Comparison of ENCODE assay signal across 14 cellular contexts in genomic region chr16:50193594-50193993, GRCh38. TPM values are rescaled to one million over a fixed set of nuclear protein-coding genes. Genes with fewer than 3 reads are reported as not detected.
A peak's percentile ranks its signal among the peaks of the same experiment; 100 is the strongest.
DNase-seq lines count a peak whose midpoint lies in the region; ATAC-seq and TF ChIP-seq lines count a peak whose summit lies in the region.
"Had no signal": no experiment of that assay in that cellular context is flagged by ENCODE, and none has a peak within 500 bp of the region (broad histone marks: within the 10 kb centered on the region; RNA-seq: fewer than 3 reads in every experiment).

No MANE protein-coding gene starts in this region.

- no peak for TF ChIP-seq CTCF in H9 (conservative IDR thresholded peaks at IDR 0.05)
- no peak for TF ChIP-seq CTCF in mammary epithelial cell (conservative IDR thresholded peaks at IDR 0.05 in 1 of 2, IDR thresholded peaks at IDR 0.05 in 1 of 2; ENCODE audit: extremely low read depth in 1 of 2, insufficient read depth in 1 of 2, low read depth in 1 of 2, low read length in 2 of 2)
- no peak for TF ChIP-seq CTCF in colonic mucosa (IDR thresholded peaks at IDR 0.05)

- DNase-seq in CD8-positive, alpha-beta memory T cell = no peak
- DNase-seq in H9 (no peak), mammary epithelial cell (peak; percentile 78), colonic mucosa (no peak)
- DNase-seq in naive thymus-derived CD8-positive, alpha-beta T cell = no peak
- no peak for DNase-seq in activated T-helper 2 cell treated with anti-CD3 and anti-CD28 coated beads, Interferon-gamma antibody, Interleukin-2, Interleukin-4, amounts not matched to agents 10 μg/mL and 5 μg/mL and 100 μg/mL, durations not matched to agents 14 hours and 24 hours and 36 hours (ENCODE audit: low spot score)
- DNase-seq: activated naive CD4-positive, alpha-beta T cell treated with anti-CD3 and anti-CD28 coated beads for 36 hours; caudate nucleus; GDM1; immature natural killer cell; NCI-H1092 had no signal

- peaks cover 57 to 80% (median 79%) of the 10 kb centered on the region in 3 donors for H3K4me1 Mint-ChIP-seq in CD8-positive, alpha-beta memory T cell
- H3K4me1 Mint-ChIP-seq in H9 = peaks cover 0 to 9% of the 10 kb centered on the region in 2 experiments; a peak in 2 of 4 replicates
- peaks cover 25 to 75% (median 70%) of the 10 kb centered on the region in 4 donors for H3K4me1 Mint-ChIP-seq in naive thymus-derived CD8-positive, alpha-beta T cell
- H3K4me1 Mint-ChIP-seq in activated T-helper 2 cell treated with anti-CD3 and anti-CD28 coated beads, Interferon-gamma antibody, Interleukin-2, Interleukin-4, amounts not matched to agents 10 μg/mL and 5 μg/mL and 100 μg/mL, durations not matched to agents 14 hours and 24 hours and 36 hours (ENCODE audit: low read depth) = peaks cover 25% of the 10 kb centered on the region

- no peak overlapping the region for H3K4me3 ChIP-seq in CD8-positive, alpha-beta memory T cell (ENCODE audit: low read length)
- H3K4me3 ChIP-seq in mammary epithelial cell (replicated peaks in 1 of 3; ENCODE audit: insufficient read depth in 1 of 3, low read depth in 2 of 3, low read length in 3 of 3) = no peak overlapping the region
- no peak overlapping the region for H3K4me3 ChIP-seq in colonic mucosa
- H3K4me3 ChIP-seq: SJSA1, thoracic aorta had no signal

- H3K27me3 ChIP-seq in CD8-positive, alpha-beta memory T cell (ENCODE audit: insufficient read depth, low read length, poor library complexity, severe bottlenecking) = no peaks in the 10 kb centered on the region
- no peaks in the 10 kb centered on the region for H3K27me3 ChIP-seq in H9 (ENCODE audit: insufficient read depth, low read length)
- H3K27me3 ChIP-seq in mammary epithelial cell (ENCODE audit: insufficient read depth, low read length) = no peaks in the 10 kb centered on the region
- H3K27me3 ChIP-seq in colonic mucosa = no peaks in the 10 kb centered on the region
- H3K27me3 ChIP-seq: SJSA1 had no signal

- no peak overlapping the region for H3K4ac ChIP-seq in H9 (ENCODE audit: low read depth, low read length)

- peaks cover 10% of the 10 kb centered on the region for H3K79me1 ChIP-seq in H9 (ENCODE audit: insufficient read depth, low read depth, low read length, poor library complexity, severe bottlenecking)

- no peaks in the 10 kb centered on the region for H3K9me3 Mint-ChIP-seq in CD8-positive, alpha-beta memory T cell
- H3K9me3 Mint-ChIP-seq in H9 = no peaks in the 10 kb centered on the region
- H3K9me3 Mint-ChIP-seq in naive thymus-derived CD8-positive, alpha-beta T cell = no peaks in the 10 kb centered on the region
- no peaks in the 10 kb centered on the region for H3K9me3 Mint-ChIP-seq in activated T-helper 2 cell treated with anti-CD3 and anti-CD28 coated beads, Interferon-gamma antibody, Interleukin-2, Interleukin-4, amounts not matched to agents 10 μg/mL and 5 μg/mL and 100 μg/mL, durations not matched to agents 14 hours and 24 hours and 36 hours
- H3K9me3 Mint-ChIP-seq: activated naive CD4-positive, alpha-beta T cell treated with anti-CD3 and anti-CD28 coated beads for 36 hours; immature natural killer cell had no signal

- H3K14ac ChIP-seq in H9 (ENCODE audit: insufficient read depth, low read length) = no peak overlapping the region

- intact Hi-C loops in mammary epithelial cell (cut with micrococcal nuclease) (no loop called here), colonic mucosa (cut with DNase I) (no loop called here)
- intact Hi-C loops in activated T-helper 2 cell treated with anti-CD3 and anti-CD28 coated beads, Interferon-gamma antibody, Interleukin-2, Interleukin-4, amounts not matched to agents 10 μg/mL and 5 μg/mL and 100 μg/mL, durations not matched to agents 14 hours and 24 hours and 36 hours (cut with micrococcal nuclease) = no loop called here

- H4K5ac ChIP-seq in H9 (ENCODE audit: insufficient read length, low read depth, low read length) = no peak overlapping the region

- in situ Hi-C loops in mammary epithelial cell (cut with MboI; ENCODE audit: low sequenced_read_pairs in 2 of 2) = no loop called here

- no TSS peak for BruUV-seq in mammary epithelial cell (replicated peaks; lab: Mats Ljungman, UMichigan)

- no peaks in the 10 kb centered on the region for H3K23me2 ChIP-seq in H9 (ENCODE audit: insufficient read length, low read depth, low read length, poor library complexity, severe bottlenecking)

- ATAC-seq in naive thymus-derived CD8-positive, alpha-beta T cell = no peak
- ATAC-seq in HG03354 (IDR thresholded peaks at IDR 0.05; ENCODE audit: poor library complexity, severe bottlenecking, unreplicated experiment) = no peak

- POLR2A ChIA-PET in CD8-positive, alpha-beta memory T cell (lab: Charles Lee) = no interaction called here
- POLR2A ChIA-PET in naive thymus-derived CD8-positive, alpha-beta T cell (lab: Charles Lee) = no interaction called here

- CTCF ChIA-PET in CD8-positive, alpha-beta memory T cell (lab: Charles Lee) = interaction anchor here (0.6 kb wide), 1 partner anchor 59 kb away, joined by 3 read pairs; no protein-coding TSS in a partner anchor
- CTCF ChIA-PET in mammary epithelial cell (lab: Charles Lee; ENCODE audit: low non-redundant PET) = no interaction called here

- H2AFZ ChIP-seq in H9 (ENCODE audit: low read length) = no peak overlapping the region
- no peak overlapping the region for H2AFZ ChIP-seq in mammary epithelial cell (ENCODE audit: low read depth, low read length)

- no peaks in the 10 kb centered on the region for H4K20me1 ChIP-seq in H9 (ENCODE audit: control insufficient read depth, insufficient read depth, insufficient read length)
- H4K20me1 ChIP-seq in mammary epithelial cell (ENCODE audit: insufficient read depth, low read length) = no peaks in the 10 kb centered on the region

- H3K4me2 ChIP-seq in H9 (ENCODE audit: insufficient read depth, insufficient read length, low read length) (no peak overlapping the region), mammary epithelial cell (ENCODE audit: insufficient read depth, low read depth, low read length) (no peak overlapping the region)

- no peak overlapping the region for H3K23ac ChIP-seq in H9 (ENCODE audit: insufficient read length, low read depth, low read length)

- H4K8ac ChIP-seq in H9 (replicated peaks; ENCODE audit: insufficient read length, low read depth, low read length) = no peak overlapping the region

- H3K9ac ChIP-seq in H9 (ENCODE audit: extremely low read depth, insufficient read length, low read length) (no peak overlapping the region), mammary epithelial cell (ENCODE audit: insufficient read depth, low read length) (no peak overlapping the region), colonic mucosa (ENCODE audit: low read depth in 2 of 2, low read length in 2 of 2) (no peak overlapping the region)

- peak overlapping the region in 5 of 8 donors; percentile 28 to 53 (median 51) for H3K27ac Mint-ChIP-seq in CD8-positive, alpha-beta memory T cell
- peak overlapping the region in 2 of 3 experiments; percentile 0 to 14; a peak in 2 of 7 replicates for H3K27ac Mint-ChIP-seq in H9
- H3K27ac Mint-ChIP-seq in naive thymus-derived CD8-positive, alpha-beta T cell = peak overlapping the region in 9 of 10 donors; percentile 15 to 85 (median 62)
- no peak overlapping the region for H3K27ac Mint-ChIP-seq in activated T-helper 2 cell treated with anti-CD3 and anti-CD28 coated beads, Interferon-gamma antibody, Interleukin-2, Interleukin-4, amounts not matched to agents 10 μg/mL and 5 μg/mL and 100 μg/mL, durations not matched to agents 14 hours and 24 hours and 36 hours
- H3K27ac Mint-ChIP-seq: activated naive CD4-positive, alpha-beta T cell treated with anti-CD3 and anti-CD28 coated beads for 36 hours had no signal

- no CpG with 5 or more reads among the region's 5 CpGs for WGBS in H9 (ENCODE audit: extremely low coverage, insufficient read length, low lambda C conversion rate)
- 61% methylated on average over 4 of the region's 5 CpGs for WGBS in mammary epithelial cell (ENCODE audit: low coverage, missing lambda C conversion rate)

- no peak overlapping the region for H3K18ac ChIP-seq in H9 (ENCODE audit: insufficient read length, low read depth, low read length)

- H3K56ac ChIP-seq in H9 (ENCODE audit: insufficient read length, low read depth, low read length) = no peak overlapping the region

- no peak overlapping the region for H3K27ac ChIP-seq in CD8-positive, alpha-beta memory T cell (ENCODE audit: low read depth, low read length)
- H3K27ac ChIP-seq in H9 (ENCODE audit: insufficient read length, low read depth, low read length) (no peak overlapping the region), mammary epithelial cell (ENCODE audit: insufficient read depth, low read depth, low read length) (peak overlapping the region; percentile 56), colonic mucosa (no peak overlapping the region)
- H3K27ac ChIP-seq: SJSA1, thoracic aorta had no signal

- no peaks in the 10 kb centered on the region for H3K9me3 ChIP-seq in CD8-positive, alpha-beta memory T cell (ENCODE audit: low read length)
- no peaks in the 10 kb centered on the region for H3K9me3 ChIP-seq in H9 (ENCODE audit: control insufficient read depth, low read depth, low read length)
- no peaks in the 10 kb centered on the region for H3K9me3 ChIP-seq in mammary epithelial cell (replicated peaks; ENCODE audit: insufficient read depth, low read length)
- H3K9me3 ChIP-seq in colonic mucosa = no peaks in the 10 kb centered on the region
- H3K9me3 ChIP-seq: SJSA1, thoracic aorta had no signal

- no peak overlapping the region for H2AK5ac ChIP-seq in H9 (ENCODE audit: insufficient read length, low read length)

- no peak overlapping the region for H2BK5ac ChIP-seq in H9 (ENCODE audit: insufficient read length, low read length)

- no peak overlapping the region for H2BK15ac ChIP-seq in H9 (ENCODE audit: low read depth, low read length)

- dilution Hi-C loops in mammary epithelial cell (cut with HindIII; ENCODE audit: low sequenced_read_pairs) = no loop called here

- peaks cover 5% of the 10 kb centered on the region; the same call in 1 of the 2 replicates for H3K79me2 ChIP-seq in H9 (ENCODE audit: insufficient read depth, low read length)
- peaks cover 85% of the 10 kb centered on the region for H3K79me2 ChIP-seq in mammary epithelial cell (ENCODE audit: insufficient read depth, low read length)

- no peak overlapping the region for H2BK120ac ChIP-seq in H9 (ENCODE audit: low read depth, low read length, poor library complexity, severe bottlenecking)

- H4K91ac ChIP-seq in H9 (ENCODE audit: insufficient read length, low read depth, low read length) = no peak overlapping the region

- no peak overlapping the region for H2BK12ac ChIP-seq in H9 (ENCODE audit: insufficient read length, low read depth, low read length)

- no peaks in the 10 kb centered on the region for H3K36me3 ChIP-seq in CD8-positive, alpha-beta memory T cell (ENCODE audit: insufficient read depth, low read length)
- peaks cover 2% of the 10 kb centered on the region for H3K36me3 ChIP-seq in mammary epithelial cell (ENCODE audit: insufficient read depth, low read length)
- H3K36me3 ChIP-seq in colonic mucosa = no peaks in the 10 kb centered on the region
- H3K36me3 ChIP-seq: SJSA1, thoracic aorta had no signal

- no peak overlapping the region for H2BK20ac ChIP-seq in H9 (ENCODE audit: low read depth, low read length, poor library complexity, severe bottlenecking)

- H3K4me3 Mint-ChIP-seq in CD8-positive, alpha-beta memory T cell = no peak overlapping the region
- H3K4me3 Mint-ChIP-seq in H9 = no peak overlapping the region
- peak overlapping the region in 2 of 10 donors; percentile 34 to 42 for H3K4me3 Mint-ChIP-seq in naive thymus-derived CD8-positive, alpha-beta T cell
- no peak overlapping the region for H3K4me3 Mint-ChIP-seq in activated T-helper 2 cell treated with anti-CD3 and anti-CD28 coated beads, Interferon-gamma antibody, Interleukin-2, Interleukin-4, amounts not matched to agents 10 μg/mL and 5 μg/mL and 100 μg/mL, durations not matched to agents 14 hours and 24 hours and 36 hours (ENCODE audit: low read depth)
- H3K4me3 Mint-ChIP-seq: activated naive CD4-positive, alpha-beta T cell treated with anti-CD3 and anti-CD28 coated beads for 36 hours; immature natural killer cell had no signal

- H3K4me1 ChIP-seq in CD8-positive, alpha-beta memory T cell (ENCODE audit: insufficient read depth, low read length) = peaks cover 40% of the 10 kb centered on the region
- H3K4me1 ChIP-seq in H9 (ENCODE audit: insufficient read depth, low read length) = no peaks in the 10 kb centered on the region
- H3K4me1 ChIP-seq in mammary epithelial cell (ENCODE audit: insufficient read depth, low read length) = peaks cover 29% of the 10 kb centered on the region
- H3K4me1 ChIP-seq in colonic mucosa = no peaks in the 10 kb centered on the region

- peaks cover 0 to 3% (median 0%) of the 10 kb centered on the region in 3 donors for H3K36me3 Mint-ChIP-seq in CD8-positive, alpha-beta memory T cell
- H3K36me3 Mint-ChIP-seq in H9 (ENCODE audit: insufficient read depth in 1 of 3, low read depth in 3 of 3) = peaks cover 2 to 5% (median 4%) of the 10 kb centered on the region in 3 experiments; a peak in 5 of 7 replicates
- H3K36me3 Mint-ChIP-seq in naive thymus-derived CD8-positive, alpha-beta T cell = peaks cover 0 to 6% (median 3%) of the 10 kb centered on the region in 3 donors
- H3K36me3 Mint-ChIP-seq in activated T-helper 2 cell treated with anti-CD3 and anti-CD28 coated beads, Interferon-gamma antibody, Interleukin-2, Interleukin-4, amounts not matched to agents 10 μg/mL and 5 μg/mL and 100 μg/mL, durations not matched to agents 14 hours and 24 hours and 36 hours (ENCODE audit: low read depth) = no peaks in the 10 kb centered on the region
- H3K36me3 Mint-ChIP-seq: immature natural killer cell had no signal

- no peak overlapping the region for H3T11ph ChIP-seq in H9 (ENCODE audit: low read length)

- no peaks in the 10 kb centered on the region for H3K27me3 Mint-ChIP-seq in CD8-positive, alpha-beta memory T cell
- H3K27me3 Mint-ChIP-seq in H9 (ENCODE audit: low read depth) = no peaks in the 10 kb centered on the region
- H3K27me3 Mint-ChIP-seq in naive thymus-derived CD8-positive, alpha-beta T cell = no peaks in the 10 kb centered on the region
- no peaks in the 10 kb centered on the region for H3K27me3 Mint-ChIP-seq in activated T-helper 2 cell treated with anti-CD3 and anti-CD28 coated beads, Interferon-gamma antibody, Interleukin-2, Interleukin-4, amounts not matched to agents 10 μg/mL and 5 μg/mL and 100 μg/mL, durations not matched to agents 14 hours and 24 hours and 36 hours (ENCODE audit: low read depth)

RNA-seq across cellular contexts. Expression of gene TENT4B, which starts 40.5 kb away (rescaled TPM):
- total RNA-seq in CD8-positive, alpha-beta memory T cell = 10 to 100 TPM; 21.6 to 23.0 TPM
- 5.6 TPM for polyA plus RNA-seq in CD8-positive, alpha-beta memory T cell
- total RNA-seq in H9 (2021) (12.4 and 13.0 TPM in 2 replicates), mammary epithelial cell (10 to 100 TPM; 10.3 to 14.5 TPM), colonic mucosa (10 to 100 TPM; 13.5 to 15.6 TPM)
- 10.6 TPM for polyA plus RNA-seq in mammary epithelial cell
- polyA minus RNA-seq in mammary epithelial cell = 5.3 TPM
- 10 to 100 TPM; 26.0 to 27.0 TPM for total RNA-seq in naive thymus-derived CD8-positive, alpha-beta T cell
- polyA plus RNA-seq in naive thymus-derived CD8-positive, alpha-beta T cell = 1 to 10 TPM; 5.3 to 8.3 (median 6.6) TPM
- total RNA-seq in activated T-helper 2 cell treated with anti-CD3 and anti-CD28 coated beads, Interferon-gamma antibody, Interleukin-2, Interleukin-4, amounts not matched to agents 10 μg/mL and 5 μg/mL and 100 μg/mL, durations not matched to agents 14 hours and 24 hours and 36 hours = 15.9 and 16.8 TPM in 2 replicates
